Comparison of ENCODE assay signal across 1 cellular context in genomic region chr9:17536027-17536426, GRCh38.
TF ChIP-seq lines count a peak whose summit lies in the region.

No MANE protein-coding gene starts in this region.

TF ChIP-seq in GM23338, 12 proteins besides CTCF, POLR2A, EP300 and RAD21 (continued from another document):
- TF ChIP-seq ZNF462 (CRISPR knock-in tag; IDR thresholded peaks at IDR 0.05) = no peak
- no peak for TF ChIP-seq EZH2phosphoT487 (IDR thresholded peaks at IDR 0.05; ENCODE audit: unreplicated experiment)
- no peak for TF ChIP-seq ZNF331 (CRISPR knock-in tag; IDR thresholded peaks at IDR 0.05; ENCODE audit: low read depth)
- no peak for TF ChIP-seq JUNB (IDR thresholded peaks at IDR 0.05; ENCODE audit: unreplicated experiment)
- TF ChIP-seq REST (IDR thresholded peaks at IDR 0.05; ENCODE audit: unreplicated experiment) = no peak
- no peak for TF ChIP-seq POLR2AphosphoS5 (IDR thresholded peaks at IDR 0.05; ENCODE audit: low read depth)
- no peak for TF ChIP-seq ETS1 (IDR thresholded peaks at IDR 0.05)
- TF ChIP-seq CREB1 (CRISPR knock-in tag; IDR thresholded peaks at IDR 0.05; ENCODE audit: low read depth) = no peak
- no peak for TF ChIP-seq EZH2 (IDR thresholded peaks at IDR 0.05; ENCODE audit: low read depth, unreplicated experiment)
- TF ChIP-seq NANOG (IDR thresholded peaks at IDR 0.05; ENCODE audit: borderline replicate concordance) = no peak
- TF ChIP-seq STAT1 (IDR thresholded peaks at IDR 0.05; ENCODE audit: unreplicated experiment) = no peak
TF ChIP-seq in GM23338: peak in this region for 0.
